8 cellular contexts compared by ENCODE assay signal in genomic region chr2:25251032-25251460, GRCh38.
DNase-seq lines count a peak whose midpoint lies in the region; ATAC-seq, FAIRE-seq and TF ChIP-seq lines count a peak whose summit lies in the region.

No MANE protein-coding gene starts in this region.

- DNase-seq in NB4 (ENCODE audit: low read depth) = peak; percentile 65
- no peak for DNase-seq in chondrocyte (ENCODE audit: low spot score)
- DNase-seq in natural killer cell = no peak
- no peak for DNase-seq in GM12892 (ENCODE audit: insufficient read length)
- DNase-seq in DMS53 (lab: John Stamatoyannopoulos, UW) = no peak
- DNase-seq in cerebellar nuclear complex (lab: John Stamatoyannopoulos, UW) = no peak

- H3K4me1 ChIP-seq in DOHH2 (ENCODE audit: control insufficient read depth, low read length) = peaks cover 13% of the 10 kb centered on the region

- H3K36me3 ChIP-seq in DOHH2 (ENCODE audit: control insufficient read depth, low read length) = no peaks in the 10 kb centered on the region

- peak overlapping the region; percentile 75 for H3K4me2 ChIP-seq in DOHH2 (ENCODE audit: low read length)

- no peaks in the 10 kb centered on the region for H3K79me2 ChIP-seq in DOHH2 (ENCODE audit: control insufficient read depth, low read length)

- H4K20me1 ChIP-seq in DOHH2 (ENCODE audit: control insufficient read depth, insufficient read depth, low read depth, low read length) = no peaks in the 10 kb centered on the region

- TF ChIP-seq POLR2A in NB4 (IDR thresholded peaks at IDR 0.05; ENCODE audit: extremely low read depth, insufficient read length) (peak; percentile 25), GM12892 (IDR thresholded peaks at IDR 0.05; ENCODE audit: low read depth, low read length) (no peak)

- no peaks in the 10 kb centered on the region for H3K27me3 Mint-ChIP-seq in chondrocyte (ENCODE audit: low read depth)
- H3K27me3 Mint-ChIP-seq in natural killer cell (ENCODE audit: low read depth in 2 of 2) = no peaks in the 10 kb centered on the region

- peaks cover 24% of the 10 kb centered on the region for H3K27me3 ChIP-seq in DOHH2 (ENCODE audit: control insufficient read depth, low read length)

- H3K4me3 ChIP-seq in DOHH2 (ENCODE audit: low read length) = peak overlapping the region; percentile 68
- H3K4me3 ChIP-seq in NB4 (ENCODE audit: low read depth, low read length) = peak overlapping the region; percentile 76

- intact Hi-C loops in natural killer cell (cut with micrococcal nuclease) = no loop called here

- H3K4me3 Mint-ChIP-seq in chondrocyte (ENCODE audit: unreplicated experiment) = peak overlapping the region; percentile 78
- H3K4me3 Mint-ChIP-seq in natural killer cell = peak overlapping the region; percentile 72

- ATAC-seq in natural killer cell (peak in 2 of 3 donors; percentile 3 to 9), HG02840 (IDR thresholded peaks at IDR 0.05; ENCODE audit: low FRiP score, unreplicated experiment) (no peak)

- no peaks in the 10 kb centered on the region for H3F3A ChIP-seq in DOHH2 (ENCODE audit: control insufficient read depth, insufficient read depth)

- H3K9me2 ChIP-seq in DOHH2 (replicated peaks; ENCODE audit: control insufficient read depth, low read length) = no peaks in the 10 kb centered on the region

- H3K9me3 ChIP-seq in DOHH2 (ENCODE audit: control insufficient read depth, insufficient read depth, low read length) = no peaks in the 10 kb centered on the region

- no peak overlapping the region for H3K27ac ChIP-seq in DOHH2 (ENCODE audit: low read depth, low read length)

- TF ChIP-seq CTCF in DOHH2 (IDR thresholded peaks at IDR 0.05; ENCODE audit: low read depth, low read length, poor library complexity, severe bottlenecking) (no peak), NB4 (IDR thresholded peaks at IDR 0.05; ENCODE audit: low read depth, low read length) (no peak), chondrocyte (IDR thresholded peaks at IDR 0.05) (no peak), natural killer cell (IDR thresholded peaks at IDR 0.05) (no peak)

- peaks cover 12% of the 10 kb centered on the region for H3K36me3 Mint-ChIP-seq in chondrocyte (ENCODE audit: low read depth)
- H3K36me3 Mint-ChIP-seq in natural killer cell = no peaks in the 10 kb centered on the region

- H3K27ac Mint-ChIP-seq in chondrocyte (ENCODE audit: unreplicated experiment) (peak overlapping the region; percentile 77), natural killer cell (peak overlapping the region in 1 of 2 donors; percentile 83)

- H3K9me3 Mint-ChIP-seq in chondrocyte (ENCODE audit: low read depth) (no peaks in the 10 kb centered on the region), natural killer cell (no peaks in the 10 kb centered on the region)

- FAIRE-seq in GM12892 (lab: Jason Lieb, UNC) = no peak

- H3K4me1 Mint-ChIP-seq in chondrocyte (ENCODE audit: low read depth) (peaks cover 24% of the 10 kb centered on the region), natural killer cell (peaks cover 17 to 41% of the 10 kb centered on the region in 2 donors)
